ENCODE assay signal across 11 cellular contexts in genomic region chr16:1019234-1019933, GRCh38. TPM values are rescaled to one million over a fixed set of nuclear protein-coding genes. Genes with fewer than 3 reads are reported as not detected.
A peak's percentile ranks its signal among the peaks of the same experiment; 100 is the strongest.
DNase-seq lines count a peak whose midpoint lies in the region; ATAC-seq and TF ChIP-seq lines count a peak whose summit lies in the region.
"Had no signal": no experiment of that assay in that cellular context is flagged by ENCODE, and none has a peak within 500 bp of the region (broad histone marks: within the 10 kb centered on the region; RNA-seq: fewer than 3 reads in every experiment).

No MANE protein-coding gene starts in this region.

- peaks cover 9% of the 10 kb centered on the region for H3K4me1 Mint-ChIP-seq in endodermal cell
- H3K4me1 Mint-ChIP-seq: CD8-positive, alpha-beta memory T cell had no signal

- H3K27me3 ChIP-seq in endodermal cell (ENCODE audit: control insufficient read depth, insufficient read depth, low read length, poor library complexity, severe bottlenecking) = no peaks in the 10 kb centered on the region

- H3K9ac ChIP-seq in endodermal cell (ENCODE audit: extremely low read depth, low read length, poor library complexity, severe bottlenecking) = no peak overlapping the region
- H3K9ac ChIP-seq: KMS-11 had no signal

- no peaks in the 10 kb centered on the region for H3K36me3 ChIP-seq in endodermal cell (ENCODE audit: control insufficient read depth, insufficient read depth, low read length)

- H3K27me3 Mint-ChIP-seq in endodermal cell (ENCODE audit: insufficient read depth) = no peaks in the 10 kb centered on the region
- H3K27me3 Mint-ChIP-seq: CD8-positive, alpha-beta memory T cell had no signal

- H3K4me3 ChIP-seq in AG04449 (ENCODE audit: low read depth, low read length) (peak overlapping the region; percentile 12; the same call in 1 of the 2 replicates), endodermal cell (ENCODE audit: low read length) (no peak overlapping the region)

- POLR2A ChIA-PET in AG04449 (lab: Yijun Ruan, JAX) = no interaction called here

- no peak for ATAC-seq in GM18858 (IDR thresholded peaks at IDR 0.05; ENCODE audit: unreplicated experiment)

- WGBS in endodermal cell (ENCODE audit: insufficient coverage in 1 of 2, insufficient read length in 1 of 2), 2 experiments = 86 to 88% methylated on average over 35 to 58 of the region's 58 CpGs

- CTCF ChIA-PET in AG04449 (lab: Yijun Ruan, JAX) = interaction anchor here (1.0 kb wide), 1 partner anchor 36 kb away, joined by 3 read pairs; no protein-coding TSS in a partner anchor

- TF ChIP-seq CTCF in AG04449 (IDR thresholded peaks at IDR 0.05; ENCODE audit: insufficient read depth, low read length, missing control alignments) (no peak), endodermal cell (conservative IDR thresholded peaks at IDR 0.05) (no peak)

- H3K27ac ChIP-seq in endodermal cell (ENCODE audit: low read depth, low read length) = peak overlapping the region; percentile 42
- H3K27ac ChIP-seq: KMS-11 had no signal

- H3K9me3 ChIP-seq in endodermal cell (ENCODE audit: control insufficient read depth, low read length) = no peaks in the 10 kb centered on the region

- H3K4me1 ChIP-seq in endodermal cell (ENCODE audit: control insufficient read depth, insufficient read depth, low read length) = no peaks in the 10 kb centered on the region

- no peaks in the 10 kb centered on the region for H3K36me3 Mint-ChIP-seq in endodermal cell (ENCODE audit: low read depth)
- H3K36me3 Mint-ChIP-seq: CD8-positive, alpha-beta memory T cell had no signal

- no peak for DNase-seq in AG04449 (ENCODE audit: low read depth, low spot score)
- peak; percentile 58 for DNase-seq in NCI-H2227 (lab: John Stamatoyannopoulos, UW; ENCODE audit: unreplicated experiment)
- DNase-seq in endodermal cell = no peak
- peak; percentile 25 for DNase-seq in mucosa of gallbladder (ENCODE audit: low spot score)
- DNase-seq in NCI-H345 (lab: John Stamatoyannopoulos, UW) = no peak
- no peak for DNase-seq in NCI-H128 (lab: John Stamatoyannopoulos, UW; ENCODE audit: unreplicated experiment)
- DNase-seq in NCI-H526 (lab: John Stamatoyannopoulos, UW) = no peak
- DNase-seq: CD8-positive, alpha-beta memory T cell had no signal

- H3K27ac Mint-ChIP-seq in endodermal cell = peak overlapping the region; percentile 79
- H3K27ac Mint-ChIP-seq: CD8-positive, alpha-beta memory T cell; T-helper 2 cell treated with Interferon-gamma antibody and Interleukin-4, amounts not matched to agents 5 μg/mL and 100 μg/mL, for 36 hours had no signal

- H3K4me3 Mint-ChIP-seq in endodermal cell = no peak overlapping the region
- H3K4me3 Mint-ChIP-seq: CD8-positive, alpha-beta memory T cell; T-helper 2 cell treated with Interferon-gamma antibody and Interleukin-4, amounts not matched to agents 5 μg/mL and 100 μg/mL, for 36 hours had no signal

- H3K9me3 Mint-ChIP-seq in endodermal cell = no peaks in the 10 kb centered on the region
- H3K9me3 Mint-ChIP-seq: CD8-positive, alpha-beta memory T cell; T-helper 2 cell treated with Interferon-gamma antibody and Interleukin-4, amounts not matched to agents 5 μg/mL and 100 μg/mL, for 36 hours had no signal

RNA-seq across cellular contexts. Expression of gene SOX8, which starts 37.8 kb away (rescaled TPM):
- total RNA-seq in endodermal cell (1 to 10 TPM in 1 of 2 donors, under 1 TPM in 1; 0.69 to 5.1 TPM), mucosa of gallbladder (1.4 TPM)
- 8.9 TPM for polyA plus RNA-seq in endodermal cell (2013, experiment 1 of 2)
- 9.2 TPM for polyA plus RNA-seq in endodermal cell (2013, experiment 2 of 2)

RNA-seq across cellular contexts. Expression of gene LMF1, which starts 48.6 kb away (rescaled TPM):
- total RNA-seq in endodermal cell = 10 to 100 TPM; 13.7 to 15.1 TPM
- 12.7 TPM for polyA plus RNA-seq in endodermal cell (2013, experiment 1 of 2)
- 10.8 TPM for polyA plus RNA-seq in endodermal cell (2013, experiment 2 of 2)
- total RNA-seq in mucosa of gallbladder = 19.6 TPM

RNA-seq across cellular contexts. Expression of gene SSTR5, which starts 53.2 kb away (rescaled TPM):
- 1 to 10 TPM in 1 of 2 donors, under 1 TPM in 1; 0.64 to 1.3 TPM for total RNA-seq in endodermal cell
- 0.18 TPM for polyA plus RNA-seq in endodermal cell (2013, experiment 1 of 2)
- not detected for polyA plus RNA-seq in endodermal cell (2013, experiment 2 of 2)
- total RNA-seq in mucosa of gallbladder = 5.8 TPM
- total RNA-seq: CD8-positive, alpha-beta memory T cell had no signal
- polyA plus RNA-seq: CD8-positive, alpha-beta memory T cell had no signal

Comparison
In these comparisons a context has a peak if more than half of its experiments do, and no peak if none do; other contexts are left out.
1. DNase-seq: peak in NCI-H2227 (single experiment) and mucosa of gallbladder (single experiment); none in AG04449 (single experiment), endodermal cell (single experiment), NCI-H345 (single experiment), NCI-H128 (single experiment) and NCI-H526 (0 of 2).